In genomic region chr1:30010506-30011106, GRCh38 we compare ENCODE assay signal across 7 cellular contexts.
"Had no signal": no experiment of that assay in that cellular context is flagged by ENCODE, and none has a peak within 500 bp of the region (broad histone marks: within the 10 kb centered on the region; RNA-seq: fewer than 3 reads in every experiment).

No MANE protein-coding gene starts in this region.

- H3K27ac Mint-ChIP-seq: HFFc6 had no signal

- H3K36me3 ChIP-seq: HAP-1 had no signal

- H3K9me3 ChIP-seq: HAP-1 had no signal

- H3K27ac ChIP-seq: GM23248 had no signal

- ATAC-seq: HCT116 had no signal

- H3K4me1 ChIP-seq: HAP-1 had no signal

- H3K4me3 ChIP-seq: GM23248, HAP-1 had no signal

- DNase-seq: GM23248, GOT3, H7, HFFc6, IMR-90 had no signal

- H3K4me3 Mint-ChIP-seq: HFFc6 had no signal
